Comparison of ENCODE assay signal across 20 cellular contexts in genomic region chr6:34129753-34130152, GRCh38. TPM values are rescaled to one million over a fixed set of nuclear protein-coding genes. Genes with fewer than 3 reads are reported as not detected.
A peak's percentile ranks its signal among the peaks of the same experiment; 100 is the strongest.
DNase-seq lines count a peak whose midpoint lies in the region; ATAC-seq and TF ChIP-seq lines count a peak whose summit lies in the region.
"Had no signal": no experiment of that assay in that cellular context is flagged by ENCODE, and none has a peak within 500 bp of the region (broad histone marks: within the 10 kb centered on the region; RNA-seq: fewer than 3 reads in every experiment).

No MANE protein-coding gene starts in this region.

- CTCF ChIA-PET in HEK293 (lab: Yijun Ruan, JAX) (no interaction called here), PC-3 (lab: Charles Lee) (no interaction called here)

- in situ Hi-C loops in G401 (cut with HindIII; ENCODE audit: low sequenced_read_pairs), result loop anchor here (25.0 kb wide), 1 partner anchor 292 kb away; no protein-coding TSS in a partner anchor

- POLR2A ChIA-PET in HEK293 (lab: Yijun Ruan, JAX) (no interaction called here), PC-3 (lab: Charles Lee; ENCODE audit: unreplicated experiment) (no interaction called here)

- no peaks in the 10 kb centered on the region for H3K27me3 ChIP-seq in endodermal cell (ENCODE audit: control insufficient read depth, insufficient read depth, low read length, poor library complexity, severe bottlenecking)
- H3K27me3 ChIP-seq in PC-3 (ENCODE audit: low read length), result no peaks in the 10 kb centered on the region; the same call in 1 of the 2 replicates
- H3K27me3 ChIP-seq: BLaER1, SJSA1 had no signal

- no peaks in the 10 kb centered on the region for H3K36me3 Mint-ChIP-seq in endodermal cell (ENCODE audit: low read depth)
- H3K36me3 Mint-ChIP-seq: CD4-positive, alpha-beta memory T cell had no signal

- DNase-seq in NCI-H2227 (lab: John Stamatoyannopoulos, UW; ENCODE audit: unreplicated experiment), result peak; percentile 31
- no peak for DNase-seq in NCI-H2227 treated with DMSO at 0.1 percent for 48 hours (lab: John Stamatoyannopoulos, UW)
- DNase-seq in endodermal cell, result peak; percentile 94
- peak; percentile 25 for DNase-seq in retina
- no peak for DNase-seq in G401 (ENCODE audit: low spot score)
- DNase-seq in PC-3, result no peak
- DNase-seq: Calu3; CD4-positive, alpha-beta memory T cell; HCEC 1CT; NCI-H2029; NCI-H2171 treated with DMSO at 0.1 percent for 48 hours; NCI-H82 had no signal

- H3K27ac ChIP-seq in HEK293 (ENCODE audit: extremely low read depth, low read depth, low read length), result no peak overlapping the region
- H3K27ac ChIP-seq in endodermal cell (ENCODE audit: low read depth, low read length), result no peak overlapping the region
- no peak overlapping the region for H3K27ac ChIP-seq in PC-3 (ENCODE audit: low read length)
- H3K27ac ChIP-seq: BLaER1, SJSA1 had no signal

- H3K79me2 ChIP-seq in PC-3 (ENCODE audit: low read length), result no peaks in the 10 kb centered on the region

- no peak overlapping the region for H3K4me2 ChIP-seq in PC-3 (ENCODE audit: low read length)
- H3K4me2 ChIP-seq: BLaER1 had no signal

- H3K9ac ChIP-seq in endodermal cell (ENCODE audit: extremely low read depth, low read length, poor library complexity, severe bottlenecking), result no peak overlapping the region
- no peak overlapping the region for H3K9ac ChIP-seq in PC-3 (ENCODE audit: low read length)
- H3K9ac ChIP-seq: BLaER1 had no signal

- H3K9me3 Mint-ChIP-seq in endodermal cell, result no peaks in the 10 kb centered on the region
- H3K9me3 Mint-ChIP-seq: T-helper 1 cell treated with Interleukin-12 subunit alpha and Interleukin-12 subunit beta and Interleukin-4 antibody, amounts not matched to agents 30 μg/mL and 1 μg/mL, for 36 hours had no signal

- no peak overlapping the region for H3K4me3 Mint-ChIP-seq in endodermal cell
- H3K4me3 Mint-ChIP-seq: CD4-positive, alpha-beta memory T cell; T-helper 1 cell treated with Interleukin-12 subunit alpha and Interleukin-12 subunit beta and Interleukin-4 antibody, amounts not matched to agents 30 μg/mL and 1 μg/mL, for 36 hours had no signal

- no peaks in the 10 kb centered on the region for H3K36me3 ChIP-seq in HEK293 (ENCODE audit: control insufficient read depth in 2 of 2, insufficient read depth in 1 of 2, low read length in 2 of 2)
- H3K36me3 ChIP-seq in endodermal cell (ENCODE audit: control insufficient read depth, insufficient read depth, low read length), result no peaks in the 10 kb centered on the region
- H3K36me3 ChIP-seq in PC-3 (ENCODE audit: low read depth, low read length), result no peaks in the 10 kb centered on the region
- H3K36me3 ChIP-seq: BLaER1, SJSA1 had no signal

- H3F3A ChIP-seq in PC-3 (ENCODE audit: low read length, unreplicated experiment), result no peaks in the 10 kb centered on the region

- H3K4me1 ChIP-seq in HEK293 (ENCODE audit: control insufficient read depth, insufficient read depth, low read length) (no peaks in the 10 kb centered on the region), endodermal cell (ENCODE audit: control insufficient read depth, insufficient read depth, low read length) (no peaks in the 10 kb centered on the region), PC-3 (ENCODE audit: insufficient read depth, low read length) (no peaks in the 10 kb centered on the region)
- H3K4me1 ChIP-seq: SJSA1 had no signal

- no peaks in the 10 kb centered on the region for H3K27me3 Mint-ChIP-seq in endodermal cell (ENCODE audit: insufficient read depth)

- ATAC-seq in HG02885 (IDR thresholded peaks at IDR 0.05; ENCODE audit: poor library complexity, unreplicated experiment) (no peak), PC-3 (no peak)
- ATAC-seq: K562, Panc1 had no signal

- 40 to 55% methylated on average over 1 to 5 of the region's 5 CpGs for WGBS in endodermal cell (ENCODE audit: insufficient coverage in 1 of 2, insufficient read length in 1 of 2), 2 experiments

- peaks cover 23% of the 10 kb centered on the region for H3K4me1 Mint-ChIP-seq in endodermal cell

- TF ChIP-seq CTCF in HEK293 (tag by site-specific recombination; IDR thresholded peaks at IDR 0.05), result no peak
- no peak for TF ChIP-seq CTCF in endodermal cell (conservative IDR thresholded peaks at IDR 0.05)
- TF ChIP-seq CTCF in PC-3 (conservative IDR thresholded peaks at IDR 0.05; ENCODE audit: low read depth, low read length), result no peak

- no peaks in the 10 kb centered on the region for H3K9me3 ChIP-seq in HEK293 (ENCODE audit: control insufficient read depth, insufficient read depth, low read depth, low read length)
- no peaks in the 10 kb centered on the region for H3K9me3 ChIP-seq in endodermal cell (ENCODE audit: control insufficient read depth, low read length)
- no peaks in the 10 kb centered on the region for H3K9me3 ChIP-seq in PC-3 (ENCODE audit: low read length)
- H3K9me3 ChIP-seq: BLaER1, SJSA1 had no signal

- no peak overlapping the region for H2AFZ ChIP-seq in PC-3 (ENCODE audit: low read length)

- no TSS peak for BruUV-seq in PC-3 (replicated peaks; lab: Mats Ljungman, UMichigan)

- no peak overlapping the region for H3K27ac Mint-ChIP-seq in endodermal cell
- H3K27ac Mint-ChIP-seq: CD4-positive, alpha-beta memory T cell; T-helper 1 cell treated with Interleukin-12 subunit alpha and Interleukin-12 subunit beta and Interleukin-4 antibody, amounts not matched to agents 30 μg/mL and 1 μg/mL, for 36 hours had no signal

- H3K9me2 ChIP-seq in PC-3 (replicated peaks; ENCODE audit: low read length), result no peaks in the 10 kb centered on the region

- H4K20me1 ChIP-seq in PC-3 (ENCODE audit: low read length), result no peaks in the 10 kb centered on the region

- H3K4me3 ChIP-seq in HEK293 (ENCODE audit: low read depth, low read length), result no peak overlapping the region
- H3K4me3 ChIP-seq in endodermal cell (ENCODE audit: low read length), result no peak overlapping the region
- no peak overlapping the region for H3K4me3 ChIP-seq in PC-3 (ENCODE audit: low read length)
- H3K4me3 ChIP-seq: BLaER1, K562, SJSA1 had no signal

- intact Hi-C loops in PC-3 (cut with micrococcal nuclease), result no loop called here

TF ChIP-seq in HEK293, 187 proteins besides CTCF, POLR2A, EP300 and RAD21:
- TF ChIP-seq ZIC2 (tag by site-specific recombination; IDR thresholded peaks at IDR 0.05) (0 out of 2 replicates have a peak, but pooled peaks have one; percentile 28), OSR2 (tag by site-specific recombination; IDR thresholded peaks at IDR 0.05) (no peak)
TF ChIP-seq in HEK293: peak in this region for 1.

RNA-seq across cellular contexts. Expression of gene GRM4, which starts 16.1 kb away (rescaled TPM):
- total RNA-seq in endodermal cell (1 to 10 TPM; 3.1 to 9.1 TPM), PC-3 (2014; rRNA removed) (not detected in 2 replicates)
- polyA plus RNA-seq in endodermal cell (2013, experiment 1 of 2), result 1.4 TPM
- polyA plus RNA-seq in endodermal cell (2013, experiment 2 of 2), result 0.99 TPM
- 4.9 and 6.5 TPM in 2 replicates for total RNA-seq in G401 (2014; rRNA removed; shearing (Covaris generic))
- total RNA-seq: Calu3, NCI-H460, SJSA1 had no signal
- polyA plus RNA-seq: CD4-positive, alpha-beta memory T cell; K562 had no signal

Comparison
In these comparisons a context has a peak if more than half of its experiments do, and no peak if none do; other contexts are left out.
1. DNase-seq: peak in NCI-H2227 (single experiment), endodermal cell (single experiment) and retina (single experiment); none in NCI-H2227 treated with DMSO at 0.1 percent for 48 hours (single experiment), G401 (single experiment) and PC-3 (single experiment).